15 cellular contexts compared by ENCODE assay signal in the genomic region with DNA sequence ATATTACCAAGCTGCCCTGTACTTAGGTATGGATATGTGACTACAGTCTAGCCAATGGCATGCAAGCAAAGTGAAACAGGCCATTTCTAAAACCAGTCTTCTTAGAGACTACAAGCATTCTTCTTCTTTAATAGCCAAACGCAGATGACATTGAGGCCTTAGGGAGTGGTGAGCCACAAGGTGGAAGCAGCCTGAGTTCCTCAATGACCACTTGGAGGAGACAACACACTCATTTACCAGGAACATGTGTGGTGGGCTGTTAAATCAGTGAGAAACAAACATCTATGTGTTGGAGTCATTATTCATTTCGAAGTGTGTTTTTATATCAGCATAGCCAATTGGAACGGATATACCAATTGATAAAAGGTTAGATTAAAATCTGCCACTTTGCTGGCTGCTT.
A peak's percentile ranks its signal among the peaks of the same experiment; 100 is the strongest.
DNase-seq lines count a peak whose midpoint lies in the region; ATAC-seq and TF ChIP-seq lines count a peak whose summit lies in the region.
"Had no signal": no experiment of that assay in that cellular context is flagged by ENCODE, and none has a peak within 500 bp of the region (broad histone marks: within the 10 kb centered on the region; RNA-seq: fewer than 3 reads in every experiment).

No MANE protein-coding gene starts in this region.

- H3K4me3 ChIP-seq in BE2C (ENCODE audit: low read depth, low read length) (no peak overlapping the region), HEK293 (ENCODE audit: low read depth, low read length) (no peak overlapping the region)
- H3K4me3 ChIP-seq: ascending aorta, Peyer's patch had no signal

- POLR2A ChIA-PET in HEK293 (lab: Yijun Ruan, JAX), result no interaction called here

- H3K36me3 ChIP-seq in BE2C (no peaks in the 10 kb centered on the region), HEK293 (ENCODE audit: control insufficient read depth in 2 of 2, insufficient read depth in 1 of 2, low read length in 2 of 2) (no peaks in the 10 kb centered on the region)
- H3K36me3 ChIP-seq: ascending aorta, Peyer's patch had no signal

- peak; percentile 50 for TF ChIP-seq CTCF in BE2C (IDR thresholded peaks at IDR 0.05; ENCODE audit: low read depth, low read length)
- TF ChIP-seq CTCF in HEK293 (tag by site-specific recombination; IDR thresholded peaks at IDR 0.05), result peak; percentile 52; the same call in 1 of the 2 replicates

- no peaks in the 10 kb centered on the region for H3K27me3 ChIP-seq in BE2C
- H3K27me3 ChIP-seq: ascending aorta, Peyer's patch had no signal

- H3K9me3 ChIP-seq in BE2C, result no peaks in the 10 kb centered on the region
- H3K9me3 ChIP-seq in HEK293 (ENCODE audit: control insufficient read depth, insufficient read depth, low read depth, low read length), result no peaks in the 10 kb centered on the region
- H3K9me3 ChIP-seq: ascending aorta, Peyer's patch had no signal

- no peak overlapping the region for H3K27ac ChIP-seq in HEK293 (ENCODE audit: extremely low read depth, low read depth, low read length)
- H3K27ac ChIP-seq: ascending aorta, Peyer's patch had no signal

- peak; percentile 12 for DNase-seq in BE2C
- DNase-seq in SK-MEL-5 (ENCODE audit: low read depth, low spot score), result peak; percentile 35
- peak; percentile 7 for DNase-seq in iPS-NIHi11 (ENCODE audit: low spot score)
- DNase-seq in OCI-M2 (lab: John Stamatoyannopoulos, UW; ENCODE audit: unreplicated experiment), result no peak
- no peak for DNase-seq in central memory CD4-positive, alpha-beta T cell
- DNase-seq: activated T-cell treated with anti-CD3 and anti-CD28 coated beads, Interleukin-2, amount 50 U/mL, for 4 hours; effector memory CD8-positive, alpha-beta T cell; midbrain; Peyer's patch; stimulated activated CD4-positive, alpha-beta T cell treated with anti-CD3 and anti-CD28 coated beads, Interleukin-4, amount 100 ng/mL, for 24 hours; stimulated activated naive CD8-positive, alpha-beta T cell treated with anti-CD3 and anti-CD28 coated beads, Interleukin-15, amount 100 ng/mL, for 72 hours had no signal

- CTCF ChIA-PET in HEK293 (lab: Yijun Ruan, JAX), result interaction anchor here (0.6 to 7.6 kb wide), 7 partner anchors 436 to 1123 kb away, joined by 3 to 101 read pairs (median 3); no protein-coding TSS in a partner anchor

- no peak for ATAC-seq in GM19035 (IDR thresholded peaks at IDR 0.05; ENCODE audit: unreplicated experiment)
- ATAC-seq in GM21423 (IDR thresholded peaks at IDR 0.05; ENCODE audit: unreplicated experiment), result no peak
- ATAC-seq: activated T-cell treated with anti-CD3 and anti-CD28 coated beads, Interleukin-2, amount 50 U/mL, for 4 hours; effector memory CD8-positive, alpha-beta T cell; stimulated activated naive CD8-positive, alpha-beta T cell treated with anti-CD3 and anti-CD28 coated beads, Interleukin-15, amount 100 ng/mL, for 72 hours had no signal

- no peaks in the 10 kb centered on the region for H3K4me1 ChIP-seq in BE2C
- H3K4me1 ChIP-seq in HEK293 (ENCODE audit: control insufficient read depth, insufficient read depth, low read length), result no peaks in the 10 kb centered on the region
- H3K4me1 ChIP-seq: ascending aorta, Peyer's patch had no signal

- in situ Hi-C loops in SK-MEL-5 (cut with HindIII; ENCODE audit: low pct_unique_long_range_greater_than_20kb, low sequenced_read_pairs), result no loop called here

TF ChIP-seq in HEK293, 187 proteins besides CTCF, POLR2A, EP300 and RAD21:
- TF ChIP-seq ZNF654 (tag by site-specific recombination; IDR thresholded peaks at IDR 0.05; ENCODE audit: low read depth) (peak; percentile 28; the same call in 1 of the 2 replicates), ZNF843 (tag by site-specific recombination; IDR thresholded peaks at IDR 0.05) (no peak)

Comparison
In these comparisons a context has a peak if more than half of its experiments do, and no peak if none do; other contexts are left out.
1. DNase-seq: peak in BE2C (single experiment), SK-MEL-5 (single experiment) and iPS-NIHi11 (single experiment); none in OCI-M2 (single experiment) and central memory CD4-positive, alpha-beta T cell (single experiment).